Comparison of ENCODE assay signal across 14 cellular contexts in the genomic region with DNA sequence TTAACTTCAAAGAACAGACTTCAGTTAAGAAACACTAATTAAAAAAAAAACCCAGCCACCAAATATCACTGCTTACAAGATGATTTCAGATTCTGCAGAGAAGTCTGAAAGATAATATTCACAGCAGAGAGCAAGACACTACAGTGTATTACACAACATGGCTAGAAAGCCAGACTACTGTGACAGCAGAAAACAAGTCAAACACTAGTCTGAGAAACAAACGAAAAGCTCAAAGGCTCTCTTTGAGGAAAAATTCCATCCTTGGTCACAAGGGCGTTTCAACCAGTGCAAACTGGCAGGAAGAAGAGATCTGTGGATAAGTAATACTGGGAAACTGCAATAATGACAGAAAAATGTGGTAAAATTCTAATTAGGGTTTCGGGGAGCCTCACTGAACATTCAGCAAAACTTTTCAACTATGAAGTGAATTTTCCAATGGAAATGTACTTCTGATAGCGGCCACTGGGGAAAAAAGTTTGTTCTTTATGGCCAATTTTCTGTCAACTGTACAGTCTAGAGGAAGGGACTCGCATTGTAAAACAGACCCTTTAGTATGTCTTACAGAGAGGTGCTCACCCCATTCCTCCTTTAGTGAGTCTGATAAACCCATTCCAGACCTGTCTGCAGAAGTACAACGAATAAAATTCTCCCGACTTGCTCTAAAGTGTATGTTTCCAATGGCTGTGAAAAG. TPM values are rescaled to one million over a fixed set of nuclear protein-coding genes. Genes with fewer than 3 reads are reported as not detected.
A peak's percentile ranks its signal among the peaks of the same experiment; 100 is the strongest.
DNase-seq lines count a peak whose midpoint lies in the region; ATAC-seq, FAIRE-seq and TF ChIP-seq lines count a peak whose summit lies in the region.
"Had no signal": no experiment of that assay in that cellular context is flagged by ENCODE, and none has a peak within 500 bp of the region (broad histone marks: within the 10 kb centered on the region; RNA-seq: fewer than 3 reads in every experiment).

No MANE protein-coding gene starts in this region.

- DNase-seq in activated T-cell treated with anti-CD3 and anti-CD28 coated beads, Interleukin-2, amount 50 U/mL, for 72 hours = no peak
- DNase-seq in activated T-cell treated with anti-CD3 and anti-CD28 coated beads, Interleukin-2, amount 50 U/mL, for 4 hours = no peak
- DNase-seq in K562 (ENCODE audit: extremely low read depth in 1 of 4, low spot score in 3 of 4) (no peak), kidney epithelial cell (ENCODE audit: low read depth) (no peak), testis (no peak), GM20000 (ENCODE audit: low spot score) (no peak)
- DNase-seq: NCI-H1694 had no signal

- H3K27me3 ChIP-seq in K562 (ENCODE audit: control insufficient read depth in 2 of 2, insufficient read depth in 2 of 2, low read length in 2 of 2) = no peaks in the 10 kb centered on the region
- H3K27me3 ChIP-seq in kidney epithelial cell (ENCODE audit: control insufficient read depth, insufficient read depth, low read length) = no peaks in the 10 kb centered on the region
- H3K27me3 ChIP-seq in testis = no peaks in the 10 kb centered on the region
- H3K27me3 ChIP-seq: vagina had no signal

- peaks cover 29% of the 10 kb centered on the region for H3K4me1 Mint-ChIP-seq in activated T-cell treated with anti-CD3 and anti-CD28 coated beads, Interleukin-2, amount 50 U/mL, for 72 hours (ENCODE audit: low read depth)
- peaks cover 20% of the 10 kb centered on the region for H3K4me1 Mint-ChIP-seq in activated T-cell treated with anti-CD3 and anti-CD28 coated beads, Interleukin-2, amount 50 U/mL, for 4 hours (ENCODE audit: low read depth)

- no peaks in the 10 kb centered on the region for H3K9me1 ChIP-seq in K562 (ENCODE audit: control insufficient read depth, insufficient read depth, low read length)

- BruUV-seq in K562 (replicated peaks; lab: Mats Ljungman, UMichigan) = no TSS peak

- H3K9me3 Mint-ChIP-seq in activated T-cell treated with anti-CD3 and anti-CD28 coated beads, Interleukin-2, amount 50 U/mL, for 72 hours = no peaks in the 10 kb centered on the region
- no peaks in the 10 kb centered on the region for H3K9me3 Mint-ChIP-seq in activated T-cell treated with anti-CD3 and anti-CD28 coated beads, Interleukin-2, amount 50 U/mL, for 4 hours

- 0 out of 6 replicates have a peak, but pooled peaks of 1 of the 3 experiments have one; percentile 19 for TF ChIP-seq CTCF in K562 (IDR thresholded peaks at IDR 0.05 in 2 of 3, conservative IDR thresholded peaks at IDR 0.05 in 1 of 3; ENCODE audit: insufficient read depth in 2 of 3, low read depth in 1 of 3, low read length in 3 of 3)
- TF ChIP-seq CTCF in kidney epithelial cell (IDR thresholded peaks at IDR 0.05; ENCODE audit: insufficient read depth, low read length, poor library complexity, severe bottlenecking) = peak; percentile 9
- TF ChIP-seq CTCF in testis (IDR thresholded peaks at IDR 0.05) = peak; percentile 23 to 40 (median 38)
- TF ChIP-seq CTCF in GM20000 (IDR thresholded peaks at IDR 0.05; ENCODE audit: extremely low read depth, missing control alignments) = no peak

- H2AFZ ChIP-seq in K562 (ENCODE audit: low read depth, low read length) = no peak overlapping the region

- no peak overlapping the region for H3K4me3 Mint-ChIP-seq in activated T-cell treated with anti-CD3 and anti-CD28 coated beads, Interleukin-2, amount 50 U/mL, for 72 hours
- no peak overlapping the region for H3K4me3 Mint-ChIP-seq in activated T-cell treated with anti-CD3 and anti-CD28 coated beads, Interleukin-2, amount 50 U/mL, for 4 hours

- ATAC-seq in activated T-cell treated with anti-CD3 and anti-CD28 coated beads, Interleukin-2, amount 50 U/mL, for 72 hours (replicated peaks in 1 of 2) = no peak
- no peak for ATAC-seq in activated T-cell treated with anti-CD3 and anti-CD28 coated beads, Interleukin-2, amount 50 U/mL, for 4 hours
- peak; percentile 46; the same call in 2 of the 3 replicates for ATAC-seq in K562
- no peak for ATAC-seq in GM21529 (IDR thresholded peaks at IDR 0.05; ENCODE audit: unreplicated experiment)
- no peak for ATAC-seq in HG03520 (IDR thresholded peaks at IDR 0.05; ENCODE audit: unreplicated experiment)
- ATAC-seq: GM12878 had no signal

- peak; percentile 37 for FAIRE-seq in K562 (lab: Jason Lieb, UNC)
- FAIRE-seq: endometrium, GM12878, H1 had no signal

- H3K27me3 Mint-ChIP-seq in activated T-cell treated with anti-CD3 and anti-CD28 coated beads, Interleukin-2, amount 50 U/mL, for 72 hours (ENCODE audit: low read depth) = no peaks in the 10 kb centered on the region
- H3K27me3 Mint-ChIP-seq in activated T-cell treated with anti-CD3 and anti-CD28 coated beads, Interleukin-2, amount 50 U/mL, for 4 hours (ENCODE audit: low read depth) = no peaks in the 10 kb centered on the region

- H4K20me1 ChIP-seq in K562 (replicated peaks; ENCODE audit: control insufficient read depth, insufficient read depth, low read length) = no peaks in the 10 kb centered on the region

- no peak overlapping the region for H3K9ac ChIP-seq in K562 (ENCODE audit: insufficient read depth in 1 of 2, low read depth in 2 of 2, low read length in 2 of 2)

- intact Hi-C loops in K562 (cut with micrococcal nuclease) (no loop called here), testis (cut with DNase I; ENCODE audit: low total_unique reads) (no loop called here)

- no peak overlapping the region for H3K4me2 ChIP-seq in K562 (ENCODE audit: insufficient read depth, low read length)

- H3K27ac ChIP-seq in K562 (ENCODE audit: extremely low read depth, low read depth, low read length) (no peak overlapping the region), testis (no peak overlapping the region)
- H3K27ac ChIP-seq: vagina had no signal

- 79% methylated on average over 7 of the region's 7 CpGs for WGBS in K562 (ENCODE audit: insufficient coverage, low coverage, missing lambda C conversion rate)
- WGBS in testis, 2 donors = 82 to 87% methylated on average over 7 of the region's 7 CpGs

- H3K36me3 ChIP-seq in K562 (ENCODE audit: control insufficient read depth, insufficient read depth, low read length) = peaks cover 11% of the 10 kb centered on the region; the same call in 2 of the 3 replicates
- H3K36me3 ChIP-seq in kidney epithelial cell (ENCODE audit: control insufficient read depth, insufficient read depth, low read length) = no peaks in the 10 kb centered on the region
- no peaks in the 10 kb centered on the region for H3K36me3 ChIP-seq in testis (ENCODE audit: low read depth, missing control alignments)

- no peaks in the 10 kb centered on the region for H3K79me2 ChIP-seq in K562 (ENCODE audit: control insufficient read depth, insufficient read depth, low read length)

- H3K36me3 Mint-ChIP-seq in activated T-cell treated with anti-CD3 and anti-CD28 coated beads, Interleukin-2, amount 50 U/mL, for 72 hours (ENCODE audit: insufficient read depth in 2 of 2) = peaks cover 3 to 6% of the 10 kb centered on the region in 2 donors
- H3K36me3 Mint-ChIP-seq in activated T-cell treated with anti-CD3 and anti-CD28 coated beads, Interleukin-2, amount 50 U/mL, for 4 hours (ENCODE audit: insufficient read depth) = peaks cover 26% of the 10 kb centered on the region

- peak overlapping the region; percentile 81 for H3K27ac Mint-ChIP-seq in activated T-cell treated with anti-CD3 and anti-CD28 coated beads, Interleukin-2, amount 50 U/mL, for 72 hours

- CTCF ChIA-PET in K562 (lab: Yijun Ruan, JAX; ENCODE audit: low intra/inter-chr PET ratio) = no interaction called here

- POLR2A ChIA-PET in K562 (lab: Yijun Ruan, JAX) = interaction anchor here (0.6 to 1.3 kb wide), 2 partner anchors 16 to 305 kb away, joined by 3 to 5 read pairs; no protein-coding TSS in a partner anchor

- no peak for TF ChIP-seq POLR2A in K562 (conservative IDR thresholded peaks at IDR 0.05)
- TF ChIP-seq POLR2A in testis (IDR thresholded peaks at IDR 0.05) = no peak

- H3K4me3 ChIP-seq in K562 (no peak overlapping the region), kidney epithelial cell (ENCODE audit: low read depth, low read length) (no peak overlapping the region), testis (no peak overlapping the region)
- H3K4me3 ChIP-seq: GM12878, skin epidermis, vagina had no signal

- in situ Hi-C loops in K562 (cut with MboI) = no loop called here

- H3K9me3 ChIP-seq in K562 (replicated peaks; ENCODE audit: control insufficient read depth, insufficient read depth, low read depth, low read length) (no peaks in the 10 kb centered on the region), testis (no peaks in the 10 kb centered on the region)
- H3K9me3 ChIP-seq: vagina had no signal

- TF ChIP-seq RAD21 in K562 (CRISPR knock-in tag; conservative IDR thresholded peaks at IDR 0.05 in 1 of 2, IDR thresholded peaks at IDR 0.05 in 1 of 2) = no peak

- no peak for TF ChIP-seq EP300 in K562 (IDR thresholded peaks at IDR 0.05; ENCODE audit: low read length)

- H3K4me1 ChIP-seq in K562 (replicated peaks in 1 of 2; ENCODE audit: control insufficient read depth in 2 of 2, insufficient read depth in 2 of 2, low read length in 2 of 2) (peaks cover 0 to 3% of the 10 kb centered on the region in 2 experiments; a peak in 2 of 5 replicates), testis (no peaks in the 10 kb centered on the region)
- H3K4me1 ChIP-seq: vagina had no signal

TF ChIP-seq in K562, 482 proteins besides CTCF, POLR2A, EP300 and RAD21 (continues in another document):
- no peak for TF ChIP-seq CHD2 (IDR thresholded peaks at IDR 0.05; ENCODE audit: low read depth, low read length)

RNA-seq across cellular contexts. Expression of gene ACADS, which starts 50.4 kb away (rescaled TPM):
- 10 to 100 TPM; 17.8 to 20.0 TPM for total RNA-seq in activated T-cell treated with anti-CD3 and anti-CD28 coated beads, Interleukin-2, amount 50 U/mL, for 72 hours
- total RNA-seq in activated T-cell treated with anti-CD3 and anti-CD28 coated beads, Interleukin-2, amount 50 U/mL, for 4 hours = 10 to 100 TPM; 13.3 to 13.8 (median 13.3) TPM
- 6.2 and 32.9 TPM in 2 replicates for total RNA-seq in K562 (2011; cell fraction: chromatin; rRNA removed; ENCODE audit: low replicate concordance)
- 34.2 and 46.8 TPM in 2 replicates for total RNA-seq in K562 (2011; cell fraction: nucleolus; rRNA removed)
- 17.8 and 18.3 TPM in 2 replicates for total RNA-seq in K562 (2011; cell fraction: nucleoplasm; rRNA removed)
- total RNA-seq in K562 (2014; rRNA removed) = 20.2 and 20.3 TPM in 2 replicates
- 2.1 and 3.1 TPM in 2 replicates for total RNA-seq in K562 (2014; rRNA removed; fragmentation: Illumina TruSeq; extraction: Trizol)
- 8.8 and 9.0 TPM in 2 replicates for total RNA-seq in K562 (2015; rRNA removed; fragmentation: Illumina TruSeq; extraction: Trizol)
- total RNA-seq in K562 (2021) = 17.2 and 18.5 TPM in 2 replicates
- 13.6 and 14.1 TPM in 2 replicates for polyA plus RNA-seq in K562 (2011; rRNA removed)
- polyA plus RNA-seq in K562 (2011; cell fraction: cytosol; rRNA removed) = 15.7 and 34.6 TPM in 2 replicates
- 34.9 and 56.3 TPM in 2 replicates for polyA plus RNA-seq in K562 (2011; cell fraction: nucleus; rRNA removed)
- 10.1 and 22.2 TPM in 2 replicates for polyA plus RNA-seq in K562 (2012)
- polyA plus RNA-seq in K562 (2014; fragmentation: Illumina TruSeq; extraction: Trizol) = 3.3 and 8.3 TPM in 2 replicates
- under 1 TPM; 0.06 to 0.14 TPM for polyA plus RNA-seq in K562 (2014; fragmentation: Nextera tagmentation; extraction: Ambion mirVana)
- 18.3 and 20.3 TPM in 2 replicates for polyA plus RNA-seq in K562 (2014; rRNA removed)
- polyA minus RNA-seq in K562 (2011; rRNA and poly(A)+ RNA removed) = 2.3 and 3.0 TPM in 2 replicates
- polyA minus RNA-seq in K562 (2011; cell fraction: cytosol; rRNA and poly(A)+ RNA removed) = 10.6 and 11.6 TPM in 2 replicates
- 11.1 and 14.4 TPM in 2 replicates for polyA minus RNA-seq in K562 (2011; cell fraction: nucleus; rRNA and poly(A)+ RNA removed)
- total RNA-seq in kidney epithelial cell = 15.9 and 20.0 TPM in 2 replicates
- total RNA-seq in testis = 10 to 100 TPM; 28.3 to 30.2 TPM
- 43.9 TPM for polyA plus RNA-seq in testis (ENCODE audit: insufficient read depth, low read depth, low replicate concordance)
